ENCODE assay signal across 26 cellular contexts in the genomic region with DNA sequence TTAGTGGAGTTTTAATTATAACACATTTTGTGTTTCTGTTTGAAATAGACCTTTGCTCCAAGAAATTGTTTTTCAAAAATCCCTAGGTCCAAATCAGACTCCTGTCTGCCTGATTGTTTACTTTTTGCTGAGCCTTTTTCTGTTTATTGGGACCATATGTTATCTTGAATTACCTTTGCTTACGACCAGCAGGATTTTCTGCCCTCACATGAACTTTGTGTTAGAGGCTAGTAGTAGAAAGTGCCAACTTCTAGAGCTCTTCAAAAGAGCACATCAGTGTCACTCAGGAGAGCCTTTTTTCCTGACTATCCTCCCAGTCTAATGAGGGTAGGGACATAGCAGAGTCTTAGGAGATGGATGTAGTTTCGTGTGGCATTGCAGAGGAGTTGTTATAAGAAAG. TPM values are rescaled to one million over a fixed set of nuclear protein-coding genes. Genes with fewer than 3 reads are reported as not detected.
DNase-seq lines count a peak whose midpoint lies in the region; ATAC-seq and TF ChIP-seq lines count a peak whose summit lies in the region.
"Had no signal": no experiment of that assay in that cellular context is flagged by ENCODE, and none has a peak within 500 bp of the region (broad histone marks: within the 10 kb centered on the region; RNA-seq: fewer than 3 reads in every experiment).

No MANE protein-coding gene starts in this region.

- in situ Hi-C loops in IMR-90 (cut with MboI; ENCODE audit: low sequenced_read_pairs) = no loop called here

- no peak overlapping the region for H3K4me2 ChIP-seq in SK-N-SH
- peak overlapping the region; percentile 46; the same call in 1 of the 2 replicates for H3K4me2 ChIP-seq in IMR-90 (ENCODE audit: low read depth, low read length)
- H3K4me2 ChIP-seq: KMS-11, PC-9 had no signal

- POLR2A ChIA-PET in SK-N-SH (lab: Yijun Ruan, JAX) = no interaction called here
- POLR2A ChIA-PET in IMR-90 (lab: Charles Lee; ENCODE audit: unreplicated experiment) = no interaction called here

- peaks cover 7 to 53% of the 10 kb centered on the region in 2 experiments; a peak in 3 of 4 replicates for H3K79me1 ChIP-seq in IMR-90 (ENCODE audit: low read depth in 1 of 2, low read length in 2 of 2)

- TF ChIP-seq CTCF in SK-N-SH (IDR thresholded peaks at IDR 0.05) (no peak), IMR-90 (conservative IDR thresholded peaks at IDR 0.05; ENCODE audit: low read depth, low read length) (no peak), VCaP (conservative IDR thresholded peaks at IDR 0.05) (no peak), nephron progenitor cell (IDR thresholded peaks at IDR 0.05) (no peak)

- no peak for TF ChIP-seq RAD21 in SK-N-SH (IDR thresholded peaks at IDR 0.05; ENCODE audit: low read length)
- TF ChIP-seq RAD21 in IMR-90 (IDR thresholded peaks at IDR 0.05; ENCODE audit: low read length) = no peak

- no peak overlapping the region for H4K5ac ChIP-seq in IMR-90 (ENCODE audit: low read depth, low read length)

- H2AFZ ChIP-seq in SK-N-SH (ENCODE audit: low read depth) = no peak overlapping the region
- no peak overlapping the region for H2AFZ ChIP-seq in IMR-90 (replicated peaks; ENCODE audit: low read length, poor library complexity)
- H2AFZ ChIP-seq: PC-9 had no signal

- peak overlapping the region; percentile 18; the same call in 1 of the 2 replicates for H3K23ac ChIP-seq in IMR-90 (ENCODE audit: low read depth, low read length)

- peaks cover 25% of the 10 kb centered on the region for H3K4me1 Mint-ChIP-seq in nephron progenitor cell

- CTCF ChIA-PET in SK-N-SH (lab: Yijun Ruan, JAX) = interaction anchor here (1.3 to 1.7 kb wide), 2 partner anchors 8 to 9 kb away, joined by 3 to 5 read pairs; no protein-coding TSS in a partner anchor
- CTCF ChIA-PET in IMR-90 (lab: Yijun Ruan, JAX) = no interaction called here

- BruUV-seq in IMR-90 (replicated peaks; lab: Mats Ljungman, UMichigan) = no TSS peak

- no peak overlapping the region for H3K14ac ChIP-seq in IMR-90 (replicated peaks; ENCODE audit: low read depth, low read length)

- 0 out of 2 replicates have a peak overlapping the region, but pooled peaks have one; percentile 1 for H2BK20ac ChIP-seq in IMR-90 (ENCODE audit: low read depth, low read length)

- H3K27ac ChIP-seq in SK-N-SH (ENCODE audit: low read depth in 2 of 2, low read length in 1 of 2) (no peak overlapping the region; a peak in 1 of 4 replicates), IMR-90 (ENCODE audit: insufficient read depth, low read length) (peak overlapping the region; percentile 54; the same call in 1 of the 2 replicates), VCaP (peak overlapping the region; percentile 52)
- H3K27ac ChIP-seq: BLaER1 treated with 17β-estradiol and CSF1 and Interleukin-3, amounts not matched to agents 10 nM and 100 nM; HL-60; KMS-11; PC-9 had no signal

- H2AK9ac ChIP-seq in IMR-90 (replicated peaks; ENCODE audit: low read depth, low read length, poor library complexity) = no peak overlapping the region

- no peak for DNase-seq in SK-N-SH
- DNase-seq in IMR-90 = no peak
- DNase-seq in nephron progenitor cell = no peak
- no peak for DNase-seq in cerebellar nuclear complex (lab: John Stamatoyannopoulos, UW)
- DNase-seq in NCI-H187 (lab: John Stamatoyannopoulos, UW) = no peak
- DNase-seq: 8988T; Calu3; CD8-positive, alpha-beta memory T cell; DMS53; EL; GF-D8; H7; NCI-H1105; NCI-H146; NCI-H2081 treated with DMSO at 0.1 percent for 48 hours; NCI-H69; PC-9; RPMI8226; SHP77 had no signal

- 0 out of 2 replicates have a peak overlapping the region, but pooled peaks have one; percentile 47 for H3K18ac ChIP-seq in IMR-90 (ENCODE audit: low read depth, low read length)

- H3K27me3 Mint-ChIP-seq in nephron progenitor cell (ENCODE audit: low read depth, poor library complexity) = no peaks in the 10 kb centered on the region
- H3K27me3 Mint-ChIP-seq: CD8-positive, alpha-beta memory T cell had no signal

- H3K9me3 ChIP-seq in SK-N-SH (peaks cover 4% of the 10 kb centered on the region; the same call in 1 of the 2 replicates), IMR-90 (ENCODE audit: control insufficient read depth, insufficient read depth, low read length) (no peaks in the 10 kb centered on the region)

- peak overlapping the region; percentile 37; the same call in 1 of the 2 replicates for H2AK5ac ChIP-seq in IMR-90 (ENCODE audit: low read depth, low read length)

- H3K4me1 ChIP-seq in SK-N-SH (ENCODE audit: control insufficient read depth in 1 of 2, insufficient read depth in 2 of 2, low read depth in 1 of 2, low read length in 1 of 2) (peaks cover 9 to 17% of the 10 kb centered on the region in 2 experiments; a peak in 3 of 4 replicates), IMR-90 (ENCODE audit: control insufficient read depth, insufficient read depth, low read length) (peaks cover 13% of the 10 kb centered on the region)

- no peak for TF ChIP-seq EP300 in SK-N-SH (IDR thresholded peaks at IDR 0.05; ENCODE audit: borderline replicate concordance in 1 of 2, low read depth in 1 of 2, low read length in 1 of 2)

- peaks cover 28% of the 10 kb centered on the region for H3K36me3 Mint-ChIP-seq in nephron progenitor cell (ENCODE audit: low read depth)
- H3K36me3 Mint-ChIP-seq: CD8-positive, alpha-beta memory T cell had no signal

- H4K91ac ChIP-seq in IMR-90 (ENCODE audit: insufficient read depth, low read depth, low read length) = no peak overlapping the region

- no peak overlapping the region for H2BK5ac ChIP-seq in IMR-90 (ENCODE audit: low read depth, low read length, poor library complexity, severe bottlenecking)

- no peak overlapping the region for H3K9ac ChIP-seq in SK-N-SH
- H3K9ac ChIP-seq in IMR-90 (ENCODE audit: low read depth, low read length) = no peak overlapping the region
- H3K9ac ChIP-seq: BLaER1 treated with 17β-estradiol and CSF1 and Interleukin-3, amounts not matched to agents 10 nM and 100 nM; KMS-11 had no signal

- 18% methylated on average over 1 of the region's 2 CpGs for WGBS in SK-N-SH (ENCODE audit: low lambda C conversion rate)
- WGBS in IMR-90 (ENCODE audit: extremely low coverage in 2 of 2, insufficient read length in 1 of 2), 2 experiments = no CpG with 5 or more reads among the region's 2 CpGs

- ATAC-seq in SK-N-SH treated with all-trans-retinoic acid at 6 μM for 48 hours (peak; percentile 39; the same call in 1 of the 3 replicates), IMR-90 (ENCODE audit: low read depth) (no peak), GM21737 (IDR thresholded peaks at IDR 0.05; ENCODE audit: unreplicated experiment) (no peak)

- peaks cover 72% of the 10 kb centered on the region for H4K20me1 ChIP-seq in SK-N-SH (ENCODE audit: insufficient read depth)
- H4K20me1 ChIP-seq in IMR-90 (ENCODE audit: insufficient read depth, low read length) = peaks cover 88% of the 10 kb centered on the region

- H3K4me3 Mint-ChIP-seq in nephron progenitor cell = no peak overlapping the region
- H3K4me3 Mint-ChIP-seq: CD8-positive, alpha-beta memory T cell had no signal

- no peak overlapping the region for H2BK120ac ChIP-seq in IMR-90 (ENCODE audit: low read depth, low read length)

- H3K9me3 Mint-ChIP-seq in nephron progenitor cell = peaks cover 12% of the 10 kb centered on the region
- H3K9me3 Mint-ChIP-seq: CD8-positive, alpha-beta memory T cell had no signal

- peaks cover 20% of the 10 kb centered on the region for H3F3A ChIP-seq in SK-N-SH (replicated peaks; ENCODE audit: insufficient read depth)

- H3K9me2 ChIP-seq in SK-N-SH = no peaks in the 10 kb centered on the region

- H3K27ac Mint-ChIP-seq in nephron progenitor cell = peak overlapping the region; percentile 3
- H3K27ac Mint-ChIP-seq: CD8-positive, alpha-beta memory T cell had no signal

- no peak overlapping the region for H3K4me3 ChIP-seq in SK-N-SH (ENCODE audit: low read depth in 2 of 2, low read length in 1 of 2)
- no peak overlapping the region for H3K4me3 ChIP-seq in IMR-90 (ENCODE audit: insufficient read depth, low read depth, low read length)
- H3K4me3 ChIP-seq: BLaER1 treated with 17β-estradiol and CSF1 and Interleukin-3, amounts not matched to agents 10 nM and 100 nM; PC-9 had no signal

- H4K8ac ChIP-seq in IMR-90 (ENCODE audit: low read depth in 2 of 2, low read length in 2 of 2) = no peak overlapping the region

- peaks cover 15% of the 10 kb centered on the region for H3K9me1 ChIP-seq in IMR-90 (ENCODE audit: insufficient read depth, low read length)

- no peak overlapping the region for H2BK15ac ChIP-seq in IMR-90 (ENCODE audit: low read depth, low read length)

- no peak overlapping the region; the same call in 1 of the 2 replicates for H3K4ac ChIP-seq in IMR-90 (ENCODE audit: low read depth, low read length)

- no peaks in the 10 kb centered on the region for H3K27me3 ChIP-seq in SK-N-SH (ENCODE audit: insufficient read depth)
- H3K27me3 ChIP-seq in IMR-90 (ENCODE audit: control insufficient read depth, insufficient read depth, low read length) = no peaks in the 10 kb centered on the region
- H3K27me3 ChIP-seq: BLaER1 treated with 17β-estradiol and CSF1 and Interleukin-3, amounts not matched to agents 10 nM and 100 nM had no signal

- no peak for TF ChIP-seq POLR2A in IMR-90 (IDR thresholded peaks at IDR 0.05; ENCODE audit: low read depth, low read length)

- no peak overlapping the region for H3K56ac ChIP-seq in IMR-90 (ENCODE audit: extremely low read depth, insufficient read depth, low read length)

- peaks cover 100% of the 10 kb centered on the region for H3K79me2 ChIP-seq in SK-N-SH (ENCODE audit: insufficient read depth)

- dilution Hi-C loops in IMR-90 (cut with HindIII; ENCODE audit: low sequenced_read_pairs, unreplicated experiment) = no loop called here

- intact Hi-C loops in IMR-90 (cut with micrococcal nuclease) = no loop called here

- H3K36me3 ChIP-seq in SK-N-SH (replicated peaks in 1 of 2; ENCODE audit: control insufficient read depth in 1 of 2, insufficient read depth in 2 of 2, low read length in 1 of 2) (peaks cover 0 to 29% of the 10 kb centered on the region in 2 experiments), IMR-90 (ENCODE audit: control insufficient read depth, insufficient read depth, low read length) (no peaks in the 10 kb centered on the region; the same call in 1 of the 2 replicates)

TF ChIP-seq in SK-N-SH treated with all-trans-retinoic acid at 6 μM for 48 hours, 23 proteins besides CTCF, POLR2A, EP300 and RAD21 (continues in another document):
- TF ChIP-seq PPARA (CRISPR knock-in tag; IDR thresholded peaks at IDR 0.05; ENCODE audit: borderline replicate concordance) = no peak

TF ChIP-seq in SK-N-SH, 30 proteins besides CTCF, POLR2A, EP300 and RAD21 (continues in another document):
- TF ChIP-seq MXI1 (IDR thresholded peaks at IDR 0.05; ENCODE audit: low read depth, low read length) = no peak
- no peak for TF ChIP-seq CHD2 (IDR thresholded peaks at IDR 0.05; ENCODE audit: low read length, partially characterized antibody)

TF ChIP-seq in IMR-90, 13 proteins besides CTCF, POLR2A, EP300 and RAD21 (continues in another document):
- TF ChIP-seq BHLHE40 (IDR thresholded peaks at IDR 0.05; ENCODE audit: low read depth, low read length) (no peak), CEBPB (IDR thresholded peaks at IDR 0.05; ENCODE audit: low read depth, low read length) (no peak)

RNA-seq across cellular contexts. Expression of a gene that starts 10.2 kb away (rescaled TPM):
- polyA plus RNA-seq in SK-N-SH (2012; rRNA removed) (22.8 and 27.3 TPM in 2 replicates), IMR-90 (2012; rRNA removed) (38.5 and 44.0 TPM in 2 replicates)
- 26.6 and 29.4 TPM in 2 replicates for polyA plus RNA-seq in SK-N-SH (2012; cell fraction: cytosol; rRNA removed)
- 22.2 and 34.2 TPM in 2 replicates for polyA plus RNA-seq in SK-N-SH (2012; cell fraction: nucleus; rRNA removed)
- 23.5 and 27.2 TPM in 2 replicates for total RNA-seq in IMR-90 (2012; rRNA removed)
- polyA plus RNA-seq in IMR-90 (2012; cell fraction: cytosol; rRNA removed) = 20.8 and 23.4 TPM in 2 replicates
- 17.3 and 54.7 TPM in 2 replicates for polyA plus RNA-seq in IMR-90 (2012; cell fraction: nucleus; rRNA removed; ENCODE audit: low replicate concordance)
- total RNA-seq: HT-29 had no signal

Comparison
In these comparisons a context has a peak if more than half of its experiments do, and no peak if none do; other contexts are left out.
1. H3K27ac ChIP-seq: peak in IMR-90 (single experiment) and VCaP (single experiment); none in SK-N-SH (0 of 2).